19 cellular contexts compared by ENCODE assay signal in the genomic region with DNA sequence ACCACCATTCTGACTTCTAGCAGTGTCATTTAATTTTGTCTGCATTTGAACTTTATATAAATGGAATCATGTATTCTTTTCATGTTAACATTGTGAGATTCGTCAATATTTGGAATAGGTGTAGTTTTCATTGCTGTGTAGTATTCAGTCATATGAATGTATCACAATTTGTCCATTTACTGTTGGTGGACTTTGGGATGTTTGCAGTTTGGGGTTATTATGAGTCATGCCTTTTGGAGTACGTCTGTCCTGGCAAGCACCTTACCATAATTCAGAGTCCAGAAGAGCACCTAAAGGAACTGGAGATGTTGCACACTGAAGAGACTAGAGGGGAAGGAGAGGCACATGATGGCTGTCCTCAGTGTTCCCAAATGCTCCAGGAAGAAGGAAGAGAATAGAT. TPM values are rescaled to one million over a fixed set of nuclear protein-coding genes. Genes with fewer than 3 reads are reported as not detected.
A peak's percentile ranks its signal among the peaks of the same experiment; 100 is the strongest.
DNase-seq lines count a peak whose midpoint lies in the region; ATAC-seq, FAIRE-seq and TF ChIP-seq lines count a peak whose summit lies in the region.
"Had no signal": no experiment of that assay in that cellular context is flagged by ENCODE, and none has a peak within 500 bp of the region (broad histone marks: within the 10 kb centered on the region; RNA-seq: fewer than 3 reads in every experiment).

No MANE protein-coding gene starts in this region.

- no peak overlapping the region for H3K27ac ChIP-seq in CD4-positive, CD25-positive, alpha-beta regulatory T cell (ENCODE audit: insufficient read depth, low read length, poor library complexity, severe bottlenecking)
- H3K27ac ChIP-seq: ascending aorta had no signal

- no TSS peak for BruUV-seq in Caco-2 (replicated peaks; lab: Mats Ljungman, UMichigan)

- H3K9me3 ChIP-seq in CD4-positive, CD25-positive, alpha-beta regulatory T cell (ENCODE audit: control insufficient read depth in 2 of 2, low read length in 2 of 2): no peaks in the 10 kb centered on the region
- H3K9me3 ChIP-seq in Caco-2: no peaks in the 10 kb centered on the region
- H3K9me3 ChIP-seq: ascending aorta, thyroid gland had no signal

- peak overlapping the region in 2 of 3 donors; percentile 3 to 60 for H3K27ac Mint-ChIP-seq in CD4-positive, CD25-positive, alpha-beta regulatory T cell
- H3K27ac Mint-ChIP-seq in Caco-2 (ENCODE audit: unreplicated experiment) (peak overlapping the region; percentile 16), neural crest cell (ENCODE audit: unreplicated experiment) (no peak overlapping the region)
- H3K27ac Mint-ChIP-seq: memory B cell; stimulated activated memory B cell treated with anti-CD40 and anti-IgM and Interleukin-4, amounts not matched to agents 10 μg/mL and 1 μg/mL and 100 μg/mL, for 72 hours had no signal

- FAIRE-seq in bronchial epithelial cell (lab: Jason Lieb, UNC): no peak
- FAIRE-seq: frontal cortex, GM18507, kidney had no signal

- TF ChIP-seq CTCF in Caco-2 (IDR thresholded peaks at IDR 0.05; ENCODE audit: insufficient read depth in 1 of 2, low read depth in 1 of 2, low read length in 1 of 2, severe bottlenecking in 1 of 2, unreplicated experiment in 1 of 2) (no peak), bronchial epithelial cell (IDR thresholded peaks at IDR 0.05; ENCODE audit: insufficient read depth, low read length, severe bottlenecking) (no peak), neural crest cell (conservative IDR thresholded peaks at IDR 0.05) (no peak)

- DNase-seq in CD4-positive, CD25-positive, alpha-beta regulatory T cell: no peak
- DNase-seq in Caco-2 (no peak), bronchial epithelial cell (ENCODE audit: low read depth) (peak; percentile 25), neural crest cell (ENCODE audit: low read depth, low spot score) (no peak), HuH-7.5 (ENCODE audit: low spot score) (no peak)
- DNase-seq: cerebellar nuclear complex; kidney; naive thymus-derived CD8-positive, alpha-beta T cell; NCI-H1417 treated with DMSO at 0.1 percent for 48 hours; NCI-H524 treated with DMSO at 0.1 percent for 48 hours; posterior cingulate gyrus; thyroid gland had no signal

- POLR2A ChIA-PET in Caco-2 (lab: Charles Lee): no interaction called here

- H3K27me3 Mint-ChIP-seq in CD4-positive, CD25-positive, alpha-beta regulatory T cell: no peaks in the 10 kb centered on the region
- H3K27me3 Mint-ChIP-seq in Caco-2 (ENCODE audit: insufficient read depth, unreplicated experiment): no peaks in the 10 kb centered on the region
- peaks cover 2% of the 10 kb centered on the region for H3K27me3 Mint-ChIP-seq in neural crest cell (ENCODE audit: low read depth)
- H3K27me3 Mint-ChIP-seq: memory B cell; naive thymus-derived CD8-positive, alpha-beta T cell; stimulated activated memory B cell treated with anti-CD40 and anti-IgM and Interleukin-4, amounts not matched to agents 10 μg/mL and 1 μg/mL and 100 μg/mL, for 72 hours had no signal

- CTCF ChIA-PET in Caco-2 (lab: Charles Lee): no interaction called here

- H3K9me3 Mint-ChIP-seq in CD4-positive, CD25-positive, alpha-beta regulatory T cell: peaks cover 0 to 1% (median 0%) of the 10 kb centered on the region in 7 donors
- H3K9me3 Mint-ChIP-seq in Caco-2 (ENCODE audit: unreplicated experiment) (no peaks in the 10 kb centered on the region), neural crest cell (no peaks in the 10 kb centered on the region)
- H3K9me3 Mint-ChIP-seq: memory B cell; naive thymus-derived CD8-positive, alpha-beta T cell; stimulated activated memory B cell treated with anti-CD40 and anti-IgM and Interleukin-4, amounts not matched to agents 10 μg/mL and 1 μg/mL and 100 μg/mL, for 72 hours had no signal

- peaks cover 23% of the 10 kb centered on the region for H3K36me3 Mint-ChIP-seq in CD4-positive, CD25-positive, alpha-beta regulatory T cell
- peaks cover 68% of the 10 kb centered on the region for H3K36me3 Mint-ChIP-seq in Caco-2 (ENCODE audit: insufficient read depth, unreplicated experiment)
- H3K36me3 Mint-ChIP-seq in neural crest cell (ENCODE audit: low read depth): peaks cover 17% of the 10 kb centered on the region

- intact Hi-C loops in Caco-2 (cut with micrococcal nuclease; ENCODE audit: unreplicated experiment): loop anchor here (10.0 kb wide), 1 partner anchor 90 kb away; a partner anchor contains a TSS

- no peak for ATAC-seq in CD4-positive, CD25-positive, alpha-beta regulatory T cell (ENCODE audit: low read depth in 2 of 2)
- ATAC-seq in HG03520 (IDR thresholded peaks at IDR 0.05; ENCODE audit: unreplicated experiment) (no peak), GM18873 (IDR thresholded peaks at IDR 0.05; ENCODE audit: low FRiP score, unreplicated experiment) (no peak)
- ATAC-seq: naive thymus-derived CD8-positive, alpha-beta T cell; stimulated activated memory B cell treated with anti-CD40 and anti-IgM and Interleukin-4, amounts not matched to agents 10 μg/mL and 1 μg/mL and 100 μg/mL, for 72 hours had no signal

- H3K4me1 ChIP-seq in CD4-positive, CD25-positive, alpha-beta regulatory T cell (ENCODE audit: control insufficient read depth, insufficient read depth, low read length, poor library complexity, severe bottlenecking): peaks cover 9% of the 10 kb centered on the region
- peaks cover 31% of the 10 kb centered on the region for H3K4me1 ChIP-seq in Caco-2

- H3K4me1 Mint-ChIP-seq in CD4-positive, CD25-positive, alpha-beta regulatory T cell: peaks cover 5 to 40% (median 23%) of the 10 kb centered on the region in 4 donors
- peaks cover 43% of the 10 kb centered on the region for H3K4me1 Mint-ChIP-seq in Caco-2 (ENCODE audit: low read depth, unreplicated experiment)
- peaks cover 23% of the 10 kb centered on the region for H3K4me1 Mint-ChIP-seq in neural crest cell

- H3K36me3 ChIP-seq in CD4-positive, CD25-positive, alpha-beta regulatory T cell (ENCODE audit: control insufficient read depth, insufficient read depth, low read length): peaks cover 6% of the 10 kb centered on the region
- H3K36me3 ChIP-seq in Caco-2 (ENCODE audit: control insufficient read depth, insufficient read depth, low read length) (peaks cover 2% of the 10 kb centered on the region), bronchial epithelial cell (ENCODE audit: control insufficient read depth, insufficient read depth, low read length) (peaks cover 15% of the 10 kb centered on the region)

- H3K4me3 ChIP-seq in CD4-positive, CD25-positive, alpha-beta regulatory T cell (ENCODE audit: low read depth, low read length): no peak overlapping the region
- no peak overlapping the region for H3K4me3 ChIP-seq in Caco-2 (ENCODE audit: low read depth, low read length)
- no peak overlapping the region for H3K4me3 ChIP-seq in bronchial epithelial cell (ENCODE audit: low read depth, low read length)
- H3K4me3 ChIP-seq: ascending aorta, thyroid gland had no signal

- H3K27me3 ChIP-seq in CD4-positive, CD25-positive, alpha-beta regulatory T cell (ENCODE audit: control insufficient read depth, insufficient read depth, low read length): no peaks in the 10 kb centered on the region
- no peaks in the 10 kb centered on the region for H3K27me3 ChIP-seq in Caco-2 (replicated peaks; ENCODE audit: control insufficient read depth, insufficient read depth, low read length)
- H3K27me3 ChIP-seq in bronchial epithelial cell (ENCODE audit: control insufficient read depth, insufficient read depth, low read length): no peaks in the 10 kb centered on the region
- H3K27me3 ChIP-seq: ascending aorta, thyroid gland had no signal

- H3K4me3 Mint-ChIP-seq in CD4-positive, CD25-positive, alpha-beta regulatory T cell: peak overlapping the region in 2 of 4 donors; percentile 78 to 80
- H3K4me3 Mint-ChIP-seq in Caco-2 (ENCODE audit: unreplicated experiment) (no peak overlapping the region), neural crest cell (peak overlapping the region; percentile 29)
- H3K4me3 Mint-ChIP-seq: memory B cell; stimulated activated memory B cell treated with anti-CD40 and anti-IgM and Interleukin-4, amounts not matched to agents 10 μg/mL and 1 μg/mL and 100 μg/mL, for 72 hours had no signal

RNA-seq across cellular contexts. Expression of a gene that starts 3.1 kb away (rescaled TPM):
- total RNA-seq in CD4-positive, CD25-positive, alpha-beta regulatory T cell: 43.9 TPM
- polyA plus RNA-seq in CD4-positive, CD25-positive, alpha-beta regulatory T cell: 10 to 100 TPM; 39.5 to 48.5 (median 44.7) TPM
- total RNA-seq in Caco-2 (2022): 40.8 and 48.6 TPM in 2 replicates
- 10.6 and 14.2 TPM in 2 replicates for total RNA-seq in bronchial epithelial cell
- 39.2 and 40.8 TPM in 2 replicates for total RNA-seq in neural crest cell

RNA-seq across cellular contexts. Expression of a gene that starts 16.8 kb away (rescaled TPM):
- total RNA-seq in CD4-positive, CD25-positive, alpha-beta regulatory T cell: 1.8 TPM
- 1 to 10 TPM in 1 of 4 donors, under 1 TPM in 2, not detected in 1; 0.23 to 1.5 (median 0.59) TPM for polyA plus RNA-seq in CD4-positive, CD25-positive, alpha-beta regulatory T cell
- total RNA-seq in Caco-2 (2022) (4.0 and 4.5 TPM in 2 replicates), bronchial epithelial cell (0.26 and 1.1 TPM in 2 replicates), neural crest cell (14.4 and 18.5 TPM in 2 replicates)
- total RNA-seq: ascending aorta had no signal

RNA-seq across cellular contexts. Expression of a gene that starts 17.0 kb away (rescaled TPM):
- 66.2 TPM for total RNA-seq in CD4-positive, CD25-positive, alpha-beta regulatory T cell
- 10 to 100 TPM; 19.0 to 26.9 (median 22.9) TPM for polyA plus RNA-seq in CD4-positive, CD25-positive, alpha-beta regulatory T cell
- total RNA-seq in Caco-2 (2022): 94.0 and 97.6 TPM in 2 replicates
- 38.7 and 44.5 TPM in 2 replicates for total RNA-seq in bronchial epithelial cell
- total RNA-seq in neural crest cell: 154 and 157 TPM in 2 replicates

RNA-seq across cellular contexts. Expression of a gene that starts 41.9 kb away (rescaled TPM):
- 0.49 TPM for total RNA-seq in CD4-positive, CD25-positive, alpha-beta regulatory T cell
- under 1 TPM; 0.23 to 0.79 (median 0.39) TPM for polyA plus RNA-seq in CD4-positive, CD25-positive, alpha-beta regulatory T cell
- 18.9 and 20.6 TPM in 2 replicates for total RNA-seq in Caco-2 (2022)
- 4.2 and 5.0 TPM in 2 replicates for total RNA-seq in bronchial epithelial cell
- total RNA-seq in neural crest cell: 41.0 and 41.4 TPM in 2 replicates

RNA-seq across cellular contexts. Expression of a gene that starts 46.1 kb away (rescaled TPM):
- total RNA-seq in CD4-positive, CD25-positive, alpha-beta regulatory T cell: 83.0 TPM
- 10 to 100 TPM in 1 of 4 donors, 1 to 10 TPM in 3; 4.9 to 12.4 (median 7.5) TPM for polyA plus RNA-seq in CD4-positive, CD25-positive, alpha-beta regulatory T cell
- total RNA-seq in Caco-2 (2022): 56.1 and 57.4 TPM in 2 replicates
- total RNA-seq in bronchial epithelial cell: 10.0 and 13.7 TPM in 2 replicates
- total RNA-seq in neural crest cell: 94.5 and 100.0 TPM in 2 replicates
